ENCODE assay signal across 18 cellular contexts in genomic region chr5:149459891-149460290, GRCh38.
"Had no signal": no experiment of that assay in that cellular context is flagged by ENCODE, and none has a peak within 500 bp of the region (broad histone marks: within the 10 kb centered on the region; RNA-seq: fewer than 3 reads in every experiment).

No MANE protein-coding gene starts in this region.

- H3K9me3 ChIP-seq: esophagus squamous epithelium, ovary, psoas muscle, spleen, thoracic aorta, tibial nerve, upper lobe of left lung had no signal

- H3K36me3 ChIP-seq: esophagus squamous epithelium, ovary, spleen, thoracic aorta, tibial nerve, upper lobe of left lung had no signal

- H3K27me3 ChIP-seq: esophagus squamous epithelium, ovary, spleen, tibial nerve, upper lobe of left lung had no signal

- DNase-seq: cortex of kidney; effector memory CD8-positive, alpha-beta T cell; erythroblast; esophagus squamous epithelium; mesendoderm; naive thymus-derived CD8-positive, alpha-beta T cell; nephron progenitor cell; occipital lobe; ovary; psoas muscle; right cardiac atrium; stimulated activated CD4-positive, alpha-beta T cell treated with anti-CD3 and anti-CD28 coated beads, Interleukin-4, amount 100 ng/mL, for 4 hours; stimulated activated naive CD8-positive, alpha-beta T cell treated with anti-CD3 and anti-CD28 coated beads, Interleukin-15, Interleukin-2, amounts not matched to agents 100 U/mL and 50 U/mL, for 24 hours; upper lobe of left lung had no signal

- H3K27ac ChIP-seq: esophagus squamous epithelium, ovary, psoas muscle, skin epidermis, spleen, thoracic aorta, tibial nerve, upper lobe of left lung had no signal

- H3K4me3 ChIP-seq: esophagus squamous epithelium, ovary, psoas muscle, skin epidermis, spleen, thoracic aorta, tibial nerve, upper lobe of left lung had no signal
